In the genomic region with DNA sequence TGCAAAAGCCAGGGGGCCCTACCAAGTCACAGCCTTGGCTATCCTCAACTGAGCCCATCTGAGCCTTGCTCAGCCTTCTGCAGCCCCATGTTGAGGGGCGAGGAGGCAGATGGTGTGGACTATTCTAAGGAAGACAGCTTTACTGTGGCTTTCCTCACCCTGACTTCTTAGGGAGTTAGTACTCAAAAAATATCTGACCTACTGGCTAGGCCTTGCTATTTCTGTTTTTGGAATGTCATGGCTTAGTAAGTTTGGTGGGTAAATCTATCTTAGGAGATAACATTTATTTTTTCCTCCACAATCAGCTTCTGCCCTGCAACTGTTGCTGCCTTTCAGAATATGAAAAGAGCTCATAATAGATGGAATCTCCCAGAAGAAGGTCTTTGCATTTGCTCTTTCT, we compare ENCODE assay signal across 26 cellular contexts.
"Had no signal": no experiment of that assay in that cellular context is flagged by ENCODE, and none has a peak within 500 bp of the region (broad histone marks: within the 10 kb centered on the region; RNA-seq: fewer than 3 reads in every experiment).

No MANE protein-coding gene starts in this region.

- H3K4me1 ChIP-seq: breast epithelium, gastroesophageal sphincter, parathyroid adenoma, sigmoid colon, tibial artery had no signal

- H3K27me3 ChIP-seq: breast epithelium, gastroesophageal sphincter, sigmoid colon, suprapubic skin, tibial artery had no signal

- H3K79me2 ChIP-seq: parathyroid adenoma had no signal

- H3K9me3 ChIP-seq: breast epithelium, gastroesophageal sphincter, psoas muscle, sigmoid colon, suprapubic skin, tibial artery had no signal

- DNase-seq: activated CD4-positive, alpha-beta memory T cell treated with anti-CD3 and anti-CD28 coated beads for 36 hours; activated CD4-positive, alpha-beta T cell treated with anti-CD3 and anti-CD28 coated beads, Interleukin-2, amount 10 ng/mL, durations not matched to agents 24 days and 14 days; activated CD4-positive, CD25-positive, alpha-beta regulatory T cell treated with anti-CD3 and anti-CD28 coated beads, Interleukin-2, amount 50 U/mL, for 72 hours; activated CD8-positive, alpha-beta memory T cell treated with anti-CD3 and anti-CD28 coated beads, Interleukin-2, amount 50 U/mL, for 4 hours; activated gamma-delta T cell treated with Interleukin-2 at 50 U/mL for 16 hours; activated naive CD4-positive, alpha-beta T cell treated with anti-CD3 and anti-CD28 coated beads, Interleukin-2, amount 50 U/mL, for 16 hours; activated T-cell treated with anti-CD3 and anti-CD28 coated beads, Interleukin-2, amount 50 U/mL, for 1 hour; amygdala; central memory CD4-positive, alpha-beta T cell; hippocampal formation; immature natural killer cell; kidney; left colon; nephron progenitor cell; occipital lobe; psoas muscle; sigmoid colon; stimulated activated CD4-positive, alpha-beta T cell treated with anti-CD3 and anti-CD28 coated beads, Interleukin-15, amount 100 ng/mL, for 24 hours; stimulated activated CD4-positive, alpha-beta T cell treated with anti-CD3 and anti-CD28 coated beads, Interleukin-2, amount 100 ng/mL, for 24 hours; stimulated activated naive CD4-positive, alpha-beta T cell; tibial artery had no signal

- H3K4me3 ChIP-seq: breast epithelium, gastroesophageal sphincter, psoas muscle, sigmoid colon, suprapubic skin, tibial artery had no signal

- H3K27me3 Mint-ChIP-seq: activated CD4-positive, alpha-beta T cell treated with anti-CD3 and anti-CD28 coated beads, Interleukin-2, amount 10 ng/mL, durations not matched to agents 24 days and 14 days had no signal

- H3K36me3 Mint-ChIP-seq: activated CD4-positive, alpha-beta memory T cell treated with anti-CD3 and anti-CD28 coated beads for 36 hours; immature natural killer cell had no signal

- H3K4me1 Mint-ChIP-seq: activated CD4-positive, alpha-beta T cell treated with anti-CD3 and anti-CD28 coated beads, Interleukin-2, amount 10 ng/mL, durations not matched to agents 24 days and 14 days; immature natural killer cell had no signal

- ATAC-seq: gastroesophageal sphincter, left colon, psoas muscle had no signal

- H3K27ac ChIP-seq: breast epithelium, gastroesophageal sphincter, parathyroid adenoma, psoas muscle, sigmoid colon, suprapubic skin, tibial artery, VCaP had no signal

- H3K9me3 Mint-ChIP-seq: activated CD4-positive, alpha-beta memory T cell treated with anti-CD3 and anti-CD28 coated beads for 36 hours; activated CD4-positive, alpha-beta T cell treated with anti-CD3 and anti-CD28 coated beads, Interleukin-2, amount 10 ng/mL, durations not matched to agents 24 days and 14 days; immature natural killer cell; nephron progenitor cell had no signal

- H3K4me3 Mint-ChIP-seq: activated CD4-positive, alpha-beta memory T cell treated with anti-CD3 and anti-CD28 coated beads for 36 hours; activated CD4-positive, alpha-beta T cell treated with anti-CD3 and anti-CD28 coated beads, Interleukin-2, amount 10 ng/mL, durations not matched to agents 24 days and 14 days; immature natural killer cell; nephron progenitor cell had no signal

- H3K36me3 ChIP-seq: breast epithelium, gastroesophageal sphincter, sigmoid colon, suprapubic skin, tibial artery had no signal

- H2AFZ ChIP-seq: parathyroid adenoma had no signal

- H3K27ac Mint-ChIP-seq: activated CD4-positive, alpha-beta memory T cell treated with anti-CD3 and anti-CD28 coated beads for 36 hours; activated CD4-positive, alpha-beta T cell treated with anti-CD3 and anti-CD28 coated beads, Interleukin-2, amount 10 ng/mL, durations not matched to agents 24 days and 14 days; immature natural killer cell; nephron progenitor cell had no signal

- H3K9ac ChIP-seq: parathyroid adenoma had no signal
